11 cellular contexts compared by ENCODE assay signal in the genomic region with DNA sequence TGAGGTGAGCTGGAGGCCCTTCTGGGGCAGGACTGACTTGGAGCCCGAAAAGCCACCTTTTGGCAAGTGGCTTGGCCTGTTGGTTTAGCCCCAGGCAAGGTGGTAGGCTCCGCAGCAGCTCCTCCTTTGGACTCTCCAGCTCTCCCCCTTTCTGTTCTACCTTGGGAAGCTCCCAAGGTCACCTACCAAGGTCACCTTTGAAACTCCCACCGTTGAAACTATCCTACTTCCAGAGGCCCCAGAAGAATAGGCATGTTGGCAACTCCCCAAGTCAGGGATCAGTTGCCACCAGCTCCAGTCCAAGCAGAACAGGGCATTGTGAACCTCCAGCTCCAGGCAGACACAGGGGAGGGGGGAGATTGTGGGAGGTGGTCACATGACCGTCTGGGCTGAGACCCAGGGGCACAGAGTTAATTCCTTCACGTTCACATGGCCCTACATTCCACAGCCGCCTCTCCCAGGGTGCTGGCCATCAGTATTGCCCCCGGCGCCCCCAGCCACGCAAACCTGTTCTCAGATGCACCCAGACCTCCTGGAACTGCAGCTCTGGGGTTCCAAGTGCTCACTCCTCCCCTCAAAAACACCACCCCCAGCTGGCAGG. TPM values are rescaled to one million over a fixed set of nuclear protein-coding genes. Genes with fewer than 3 reads are reported as not detected.
DNase-seq lines count a peak whose midpoint lies in the region; ATAC-seq and TF ChIP-seq lines count a peak whose summit lies in the region.
"Had no signal": no experiment of that assay in that cellular context is flagged by ENCODE, and none has a peak within 500 bp of the region (broad histone marks: within the 10 kb centered on the region; RNA-seq: fewer than 3 reads in every experiment).

No MANE protein-coding gene starts in this region.

- peak overlapping the region in 3 of 4 donors; percentile 48 to 55 (median 55) for H3K27ac ChIP-seq in esophagus muscularis mucosa (replicated peaks in 1 of 4)
- peak overlapping the region in 1 of 2 donors; percentile 39 for H3K27ac ChIP-seq in testis

- no peaks in the 10 kb centered on the region for H3K9me3 ChIP-seq in esophagus muscularis mucosa
- H3K9me3 ChIP-seq in testis, result no peaks in the 10 kb centered on the region

- ATAC-seq in HG03025 (IDR thresholded peaks at IDR 0.05; ENCODE audit: low FRiP score, unreplicated experiment), result no peak

- peaks cover 10% of the 10 kb centered on the region for H3K4me1 Mint-ChIP-seq in CD14-positive monocyte

- DNase-seq in NCI-H82 treated with DMSO at 0.1 percent for 48 hours (lab: John Stamatoyannopoulos, UW; ENCODE audit: unreplicated experiment) (peak; percentile 12), esophagus muscularis mucosa (ENCODE audit: extremely low spot score) (no peak), medulla oblongata (ENCODE audit: extremely low spot score) (peak; percentile 82), testis (peak; percentile 92), posterior vena cava (ENCODE audit: low spot score) (no peak), CD14-positive monocyte (ENCODE audit: low spot score) (no peak)
- DNase-seq in stimulated activated CD8-positive, alpha-beta memory T cell treated with anti-CD3 and anti-CD28 coated beads, Interleukin-4, amount 100 ng/mL, for 48 hours, result no peak
- DNase-seq: foreskin fibroblast, KG1 had no signal

- 46% methylated on average over 8 of the region's 9 CpGs for WGBS in esophagus muscularis mucosa
- 39 to 42% methylated on average over 8 to 9 of the region's 9 CpGs for WGBS in testis, 2 donors

- H3K9me3 Mint-ChIP-seq in CD14-positive monocyte, result no peaks in the 10 kb centered on the region
- H3K9me3 Mint-ChIP-seq: activated naive CD4-positive, alpha-beta T cell treated with anti-CD3 and anti-CD28 coated beads, Interleukin-2, amount 50 U/mL, for 24 hours had no signal

- H3K4me1 ChIP-seq in esophagus muscularis mucosa (peaks cover 13 to 31% (median 20%) of the 10 kb centered on the region in 4 donors), testis (peaks cover 20% of the 10 kb centered on the region)

- TF ChIP-seq EP300 in esophagus muscularis mucosa (IDR thresholded peaks at IDR 0.05), result no peak

- H3K4me3 ChIP-seq in esophagus muscularis mucosa (no peak overlapping the region), testis (no peak overlapping the region)

- H3K27me3 ChIP-seq in esophagus muscularis mucosa (peaks cover 0 to 3% (median 0%) of the 10 kb centered on the region in 4 donors), testis (no peaks in the 10 kb centered on the region)

- peak overlapping the region in 1 of 7 donors; percentile 34 for H3K27ac Mint-ChIP-seq in CD14-positive monocyte
- H3K27ac Mint-ChIP-seq: activated naive CD4-positive, alpha-beta T cell treated with anti-CD3 and anti-CD28 coated beads, Interleukin-2, amount 50 U/mL, for 24 hours had no signal

- H3K27me3 Mint-ChIP-seq in CD14-positive monocyte (ENCODE audit: low read depth in 3 of 3), result peaks cover 2% of the 10 kb centered on the region in 3 donors
- H3K27me3 Mint-ChIP-seq: activated naive CD4-positive, alpha-beta T cell treated with anti-CD3 and anti-CD28 coated beads, Interleukin-2, amount 50 U/mL, for 24 hours had no signal

- TF ChIP-seq POLR2A in esophagus muscularis mucosa (IDR thresholded peaks at IDR 0.05; ENCODE audit: low read depth) (no peak), testis (IDR thresholded peaks at IDR 0.05) (no peak)

- intact Hi-C loops in esophagus muscularis mucosa (cut with DNase I), result loop anchor here (5.0 kb wide), 1 partner anchor 47 kb away; no protein-coding TSS in a partner anchor
- intact Hi-C loops in testis (cut with DNase I; ENCODE audit: low total_unique reads), result no loop called here
- intact Hi-C loops in posterior vena cava (cut with DNase I), result loop anchor here in 1 of 2 donors (5.0 kb wide), 1 partner anchor 47 kb away; no protein-coding TSS in a partner anchor
- intact Hi-C loops in CD14-positive monocyte (cut with micrococcal nuclease), result no loop called here

- no peak overlapping the region for H3K4me3 Mint-ChIP-seq in CD14-positive monocyte
- H3K4me3 Mint-ChIP-seq: activated naive CD4-positive, alpha-beta T cell treated with anti-CD3 and anti-CD28 coated beads, Interleukin-2, amount 50 U/mL, for 24 hours had no signal

- H3K36me3 Mint-ChIP-seq in CD14-positive monocyte, result no peaks in the 10 kb centered on the region
- H3K36me3 Mint-ChIP-seq: activated naive CD4-positive, alpha-beta T cell treated with anti-CD3 and anti-CD28 coated beads, Interleukin-2, amount 50 U/mL, for 24 hours had no signal

- H3K36me3 ChIP-seq in esophagus muscularis mucosa, result no peaks in the 10 kb centered on the region
- H3K36me3 ChIP-seq in testis (ENCODE audit: low read depth, missing control alignments), result no peaks in the 10 kb centered on the region

- TF ChIP-seq CTCF in esophagus muscularis mucosa (IDR thresholded peaks at IDR 0.05) (no peak), testis (IDR thresholded peaks at IDR 0.05) (no peak), CD14-positive monocyte (IDR thresholded peaks at IDR 0.05) (no peak)

RNA-seq across cellular contexts. Expression of gene IRF2BPL, which starts 14.4 kb away (rescaled TPM):
- total RNA-seq in esophagus muscularis mucosa, result 100 to 1,000 TPM in 1 of 4 donors, 10 to 100 TPM in 3; 58.6 to 105 (median 98.4) TPM
- total RNA-seq in testis, result 100 to 1,000 TPM in 1 of 2 donors, 10 to 100 TPM in 1; 94.6 to 120 TPM
- 30.9 TPM for polyA plus RNA-seq in testis (ENCODE audit: insufficient read depth, low read depth, low replicate concordance)
- 10 to 100 TPM; 35.7 to 43.3 TPM for total RNA-seq in posterior vena cava
- polyA plus RNA-seq in CD14-positive monocyte, result 1 to 10 TPM; 1.4 to 1.9 TPM

Comparison
In these comparisons a context has a peak if more than half of its experiments do, and no peak if none do; other contexts are left out.
1. DNase-seq: peak in NCI-H82 treated with DMSO at 0.1 percent for 48 hours (single experiment), medulla oblongata (single experiment) and testis (single experiment); none in esophagus muscularis mucosa (single experiment), posterior vena cava (single experiment), stimulated activated CD8-positive, alpha-beta memory T cell treated with anti-CD3 and anti-CD28 coated beads, Interleukin-4, amount 100 ng/mL, for 48 hours (single experiment) and CD14-positive monocyte (single experiment).